In genomic region chr13:71786815-71787214, GRCh38 we compare ENCODE assay signal across 1 cellular context.
TF ChIP-seq lines count a peak whose summit lies in the region.

No MANE protein-coding gene starts in this region.

TF ChIP-seq in H1, 55 proteins besides CTCF, POLR2A, EP300 and RAD21:
- TF ChIP-seq TAF7 (optimal IDR thresholded peaks at IDR 0.05; ENCODE audit: borderline replicate concordance, low read depth, low read length) (no peak), KDM4A (IDR thresholded peaks at IDR 0.05; ENCODE audit: low read depth, low read length, severe bottlenecking) (no peak), ATF3 (IDR thresholded peaks at IDR 0.05; ENCODE audit: insufficient read depth, low read depth, low read length) (no peak), CREB1 (IDR thresholded peaks at IDR 0.05) (no peak), SIRT6 (IDR thresholded peaks at IDR 0.05; ENCODE audit: low read length) (no peak), EGR1 (IDR thresholded peaks at IDR 0.05; ENCODE audit: borderline replicate concordance, low read depth, low read length) (no peak), ASH2L (IDR thresholded peaks at IDR 0.05; ENCODE audit: low read length) (no peak), FOSL1 (IDR thresholded peaks at IDR 0.05; ENCODE audit: insufficient read depth, low read depth, low read length) (no peak), RXRA (IDR thresholded peaks at IDR 0.05; ENCODE audit: insufficient read depth, low read depth, low read length) (no peak), SP1 (IDR thresholded peaks at IDR 0.05; ENCODE audit: low read depth, low read length) (no peak)
TF ChIP-seq in H1: peak in this region for 0.
